Comparison of ENCODE assay signal across 30 cellular contexts in genomic region chr1:27314169-27314568, GRCh38.
"Had no signal": no experiment of that assay in that cellular context is flagged by ENCODE, and none has a peak within 500 bp of the region (broad histone marks: within the 10 kb centered on the region; RNA-seq: fewer than 3 reads in every experiment).

No MANE protein-coding gene starts in this region.

- H3K36me3 Mint-ChIP-seq: activated naive CD8-positive, alpha-beta T cell treated with anti-CD3 and anti-CD28 coated beads, Interleukin-2, amount 10 ng/mL, durations not matched to agents 7 days and 5 days had no signal

- H3K4me3 Mint-ChIP-seq: activated naive CD8-positive, alpha-beta T cell treated with anti-CD3 and anti-CD28 coated beads, Interleukin-2, amount 10 ng/mL, durations not matched to agents 7 days and 5 days; dendritic cell treated with granulocyte-macrophage colony-stimulating factor and Interleukin-4, amounts not matched to agents 40 ng/mL and 50 ng/mL, for 4 days; nephron progenitor cell; stimulated activated memory B cell treated with anti-CD40 and anti-IgM and Interleukin-4, amounts not matched to agents 10 μg/mL and 1 μg/mL and 100 μg/mL, for 72 hours; stimulated activated naive CD8-positive, alpha-beta T cell treated with anti-CD3 and anti-CD28 coated beads, Interleukin-15, amount 100 ng/mL, for 72 hours had no signal

- H3K4me1 Mint-ChIP-seq: stimulated activated memory B cell treated with anti-CD40 and anti-IgM and Interleukin-4, amounts not matched to agents 10 μg/mL and 1 μg/mL and 100 μg/mL, for 72 hours; stimulated activated naive CD8-positive, alpha-beta T cell treated with anti-CD3 and anti-CD28 coated beads, Interleukin-15, amount 100 ng/mL, for 72 hours had no signal

- H3K4me2 ChIP-seq: hepatocyte, smooth muscle cell had no signal

- H3K27ac Mint-ChIP-seq: activated naive CD8-positive, alpha-beta T cell treated with anti-CD3 and anti-CD28 coated beads, Interleukin-2, amount 10 ng/mL, durations not matched to agents 7 days and 5 days; dendritic cell treated with granulocyte-macrophage colony-stimulating factor and Interleukin-4, amounts not matched to agents 40 ng/mL and 50 ng/mL, for 4 days; nephron progenitor cell; stimulated activated memory B cell treated with anti-CD40 and anti-IgM and Interleukin-4, amounts not matched to agents 10 μg/mL and 1 μg/mL and 100 μg/mL, for 72 hours; stimulated activated naive CD8-positive, alpha-beta T cell treated with anti-CD3 and anti-CD28 coated beads, Interleukin-15, amount 100 ng/mL, for 72 hours had no signal

- H3K4me3 ChIP-seq: gastroesophageal sphincter, hepatocyte, left ventricle myocardium inferior, lung, pancreas, psoas muscle, smooth muscle cell, upper lobe of left lung, vagina had no signal

- H3K27me3 ChIP-seq: gastroesophageal sphincter, hepatocyte, pancreas, vagina had no signal

- ATAC-seq: activated CD4-positive, CD25-positive, alpha-beta regulatory T cell treated with anti-CD3 and anti-CD28 coated beads, Interleukin-2, amount 50 U/mL, for 24 hours; gastroesophageal sphincter; pancreas; psoas muscle; stimulated activated memory B cell treated with anti-CD40 and anti-IgM and Interleukin-4, amounts not matched to agents 10 μg/mL and 1 μg/mL and 100 μg/mL, for 72 hours; stimulated activated naive CD8-positive, alpha-beta T cell treated with anti-CD3 and anti-CD28 coated beads, Interleukin-15, amount 100 ng/mL, for 72 hours had no signal

- H3K27me3 Mint-ChIP-seq: stimulated activated memory B cell treated with anti-CD40 and anti-IgM and Interleukin-4, amounts not matched to agents 10 μg/mL and 1 μg/mL and 100 μg/mL, for 72 hours; stimulated activated naive CD8-positive, alpha-beta T cell treated with anti-CD3 and anti-CD28 coated beads, Interleukin-15, amount 100 ng/mL, for 72 hours had no signal

- H3K79me2 ChIP-seq: hepatocyte had no signal

- H3K27ac ChIP-seq: epithelial cell of prostate, gastroesophageal sphincter, hepatocyte, left ventricle myocardium inferior, pancreas, psoas muscle, upper lobe of left lung, vagina, WERI-Rb-1 had no signal

- H3K36me3 ChIP-seq: left ventricle myocardium inferior, pancreas, vagina, WERI-Rb-1 had no signal

- H2AFZ ChIP-seq: hepatocyte had no signal

- DNase-seq: activated CD4-positive, alpha-beta T cell treated with anti-CD3 and anti-CD28 coated beads for 48 hours; activated CD4-positive, alpha-beta T cell treated with anti-CD3 and anti-CD28 coated beads, Interleukin-2, amount 50 U/mL, for 48 hours; activated CD8-positive, alpha-beta memory T cell treated with anti-CD3 and anti-CD28 coated beads for 24 hours; activated effector memory CD4-positive, alpha-beta T cell treated with Interleukin-2 at 50 U/mL for 16 hours; activated naive CD4-positive, alpha-beta T cell treated with Interleukin-2 at 50 U/mL for 16 hours; activated naive CD8-positive, alpha-beta T cell treated with anti-CD3 and anti-CD28 coated beads, Interleukin-2, amount 10 ng/mL, durations not matched to agents 7 days and 5 days; caudate nucleus; islet precursor cell; left ventricle myocardium inferior; nephron progenitor cell; nucleus accumbens; pancreas; psoas muscle; stimulated activated CD4-positive, alpha-beta T cell treated with anti-CD3 and anti-CD28 coated beads, Interleukin-1b, Interleukin-23, amount 100 ng/mL, for 48 hours; stimulated activated CD4-positive, alpha-beta T cell treated with anti-CD3 and anti-CD28 coated beads, Interleukin-4, amount 100 ng/mL, for 4 hours; stimulated activated CD8-positive, alpha-beta memory T cell treated with anti-CD3 and anti-CD28 coated beads, Interleukin-4, amount 100 ng/mL, for 48 hours; stimulated activated naive CD8-positive, alpha-beta T cell treated with anti-CD3 and anti-CD28 coated beads, Interleukin-15, amount 100 ng/mL, for 72 hours; substantia nigra; T1000; upper lobe of left lung; WERI-Rb-1 had no signal

- H3K9me3 ChIP-seq: gastroesophageal sphincter, left ventricle myocardium inferior, pancreas, psoas muscle, upper lobe of left lung, vagina had no signal

- H3K9me3 Mint-ChIP-seq: activated naive CD8-positive, alpha-beta T cell treated with anti-CD3 and anti-CD28 coated beads, Interleukin-2, amount 10 ng/mL, durations not matched to agents 7 days and 5 days; dendritic cell treated with granulocyte-macrophage colony-stimulating factor and Interleukin-4, amounts not matched to agents 40 ng/mL and 50 ng/mL, for 4 days; nephron progenitor cell; stimulated activated memory B cell treated with anti-CD40 and anti-IgM and Interleukin-4, amounts not matched to agents 10 μg/mL and 1 μg/mL and 100 μg/mL, for 72 hours; stimulated activated naive CD8-positive, alpha-beta T cell treated with anti-CD3 and anti-CD28 coated beads, Interleukin-15, amount 100 ng/mL, for 72 hours had no signal

- H3K4me1 ChIP-seq: gastroesophageal sphincter, left ventricle myocardium inferior, pancreas, psoas muscle, upper lobe of left lung, vagina had no signal
